In genomic region chr6:3471711-3472110, GRCh38 we compare ENCODE assay signal across 15 cellular contexts. TPM values are rescaled to one million over a fixed set of nuclear protein-coding genes. Genes with fewer than 3 reads are reported as not detected.
DNase-seq lines count a peak whose midpoint lies in the region; ATAC-seq and TF ChIP-seq lines count a peak whose summit lies in the region.
"Had no signal": no experiment of that assay in that cellular context is flagged by ENCODE, and none has a peak within 500 bp of the region (broad histone marks: within the 10 kb centered on the region; RNA-seq: fewer than 3 reads in every experiment).

No MANE protein-coding gene starts in this region.

- peaks cover 12% of the 10 kb centered on the region for H3K4me1 ChIP-seq in ACC112 (ENCODE audit: control insufficient read depth, insufficient read depth, low read length, unreplicated experiment)

- intact Hi-C loops in dorsolateral prefrontal cortex (cut with DNase I) (no loop called here), left colon (cut with DNase I, micrococcal nuclease) (no loop called here)

- H3K4me3 ChIP-seq in ACC112 (ENCODE audit: low read depth, low read length) = no peak overlapping the region
- no peak overlapping the region for H3K4me3 ChIP-seq in dorsolateral prefrontal cortex
- H3K4me3 ChIP-seq: right atrium auricular region had no signal

- ATAC-seq in GM18511 (IDR thresholded peaks at IDR 0.05; ENCODE audit: unreplicated experiment) = no peak
- ATAC-seq in left colon = no peak
- no peak for ATAC-seq in activated CD4-positive, CD25-positive, alpha-beta regulatory T cell treated with anti-CD3 and anti-CD28 coated beads, Interleukin-2, amount 50 U/mL, for 24 hours
- ATAC-seq: activated CD8-positive, alpha-beta memory T cell treated with anti-CD3 and anti-CD28 coated beads, Interleukin-2, amount 10 ng/mL, durations not matched to agents 7 days and 5 days had no signal

- H3K27ac ChIP-seq in ACC112 (ENCODE audit: low read depth, low read length) = peak overlapping the region; percentile 94; the same call in 1 of the 2 replicates
- no peak overlapping the region for H3K27ac ChIP-seq in dorsolateral prefrontal cortex

- H2AFZ ChIP-seq in ACC112 (ENCODE audit: low read length, unreplicated experiment) = no peak overlapping the region

- H3K27me3 ChIP-seq in ACC112 (ENCODE audit: insufficient read depth, low read length) = no peaks in the 10 kb centered on the region
- H3K27me3 ChIP-seq in dorsolateral prefrontal cortex = no peaks in the 10 kb centered on the region
- H3K27me3 ChIP-seq: right atrium auricular region had no signal

- no peaks in the 10 kb centered on the region for H3K36me3 ChIP-seq in ACC112 (ENCODE audit: insufficient read depth, low read length)
- H3K36me3 ChIP-seq: right atrium auricular region had no signal

- no peak for TF ChIP-seq CTCF in dorsolateral prefrontal cortex (IDR thresholded peaks at IDR 0.05 in 54 of 56, conservative IDR thresholded peaks at IDR 0.05 in 2 of 56; ENCODE audit: low read depth in 1 of 56, partially characterized antibody in 56 of 56)

- DNase-seq in HT-29 (ENCODE audit: low spot score) (peak; percentile 19), NCI-H774 (lab: John Stamatoyannopoulos, UW) (peak; percentile 80), islet precursor cell (peak; percentile 42), dorsolateral prefrontal cortex (no peak), left colon (no peak)
- DNase-seq: activated CD4-positive, CD25-positive, alpha-beta regulatory T cell treated with anti-CD3 and anti-CD28 coated beads, Interleukin-2, amount 50 U/mL, for 72 hours; activated CD8-positive, alpha-beta memory T cell treated with anti-CD3 and anti-CD28 coated beads, Interleukin-2, amount 10 ng/mL, durations not matched to agents 7 days and 5 days; activated effector memory CD4-positive, alpha-beta T cell treated with Interleukin-2 at 50 U/mL for 16 hours; NCI-H226; stimulated activated CD4-positive, alpha-beta T cell treated with anti-CD3 and anti-CD28 coated beads, Interleukin-1b, Interleukin-23, amount 100 ng/mL, for 48 hours; T-helper 2 cell had no signal

- no peaks in the 10 kb centered on the region for H3K79me2 ChIP-seq in ACC112 (ENCODE audit: control insufficient read depth, insufficient read depth, low read length, unreplicated experiment)

RNA-seq across cellular contexts. Expression of gene SLC22A23, which starts 14.9 kb away (rescaled TPM):
- 7.5 and 10.8 TPM in 2 replicates for total RNA-seq in HT-29 (2014; rRNA removed; shearing (Covaris generic))
- total RNA-seq in dorsolateral prefrontal cortex = 100 to 1,000 TPM in 1 of 120 experiments, 10 to 100 TPM in 119; 36.4 to 160 (median 55.7) TPM
- total RNA-seq in left colon = 10 to 100 TPM; 75.2 to 98.6 TPM

Comparison
In these comparisons a context has a peak if more than half of its experiments do, and no peak if none do; other contexts are left out.
1. DNase-seq: peak in HT-29 (single experiment), NCI-H774 (single experiment) and islet precursor cell (single experiment); none in dorsolateral prefrontal cortex (0 of 10) and left colon (0 of 2).